Comparison of ENCODE assay signal across 1 cellular context in genomic region chr10:7787857-7788639, GRCh38.
TF ChIP-seq lines count a peak whose summit lies in the region.

Gene ATP5F1C (plus strand): TSS chr10:7788177. CDS start chr10:7788208, 31 bp downstream.
A gene with protein sequence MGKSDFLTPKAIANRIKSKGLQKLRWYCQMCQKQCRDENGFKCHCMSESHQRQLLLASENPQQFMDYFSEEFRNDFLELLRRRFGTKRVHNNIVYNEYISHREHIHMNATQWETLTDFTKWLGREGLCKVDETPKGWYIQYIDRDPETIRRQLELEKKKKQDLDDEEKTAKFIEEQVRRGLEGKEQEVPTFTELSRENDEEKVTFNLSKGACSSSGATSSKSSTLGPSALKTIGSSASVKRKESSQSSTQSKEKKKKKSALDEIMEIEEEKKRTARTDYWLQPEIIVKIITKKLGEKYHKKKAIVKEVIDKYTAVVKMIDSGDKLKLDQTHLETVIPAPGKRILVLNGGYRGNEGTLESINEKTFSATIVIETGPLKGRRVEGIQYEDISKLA (minus strand): TSS chr10:7787993. CDS start chr10:7787933, 60 bp downstream.

TF ChIP-seq in HEK293, 187 proteins besides CTCF, POLR2A, EP300 and RAD21 (continued from another document and continues in another):
- TF ChIP-seq, protein P1, sequence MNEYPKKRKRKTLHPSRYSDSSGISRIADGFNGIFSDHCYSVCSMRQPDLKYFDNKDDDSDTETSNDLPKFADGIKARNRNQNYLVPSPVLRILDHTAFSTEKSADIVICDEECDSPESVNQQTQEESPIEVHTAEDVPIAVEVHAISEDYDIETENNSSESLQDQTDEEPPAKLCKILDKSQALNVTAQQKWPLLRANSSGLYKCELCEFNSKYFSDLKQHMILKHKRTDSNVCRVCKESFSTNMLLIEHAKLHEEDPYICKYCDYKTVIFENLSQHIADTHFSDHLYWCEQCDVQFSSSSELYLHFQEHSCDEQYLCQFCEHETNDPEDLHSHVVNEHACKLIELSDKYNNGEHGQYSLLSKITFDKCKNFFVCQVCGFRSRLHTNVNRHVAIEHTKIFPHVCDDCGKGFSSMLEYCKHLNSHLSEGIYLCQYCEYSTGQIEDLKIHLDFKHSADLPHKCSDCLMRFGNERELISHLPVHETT (tag by site-specific recombination; IDR thresholded peaks at IDR 0.05) = no peak
- TF ChIP-seq GLI2 (tag by site-specific recombination; IDR thresholded peaks at IDR 0.05; ENCODE audit: borderline replicate concordance, low read depth) (no peak), PRDM10 (tag by site-specific recombination; IDR thresholded peaks at IDR 0.05) (no peak), TCF7L2 (IDR thresholded peaks at IDR 0.05; ENCODE audit: borderline replicate concordance, low read depth, low read length) (no peak), HOXA7 (CRISPR knock-in tag; IDR thresholded peaks at IDR 0.05; ENCODE audit: borderline replicate concordance) (no peak), WT1 (tag by site-specific recombination; IDR thresholded peaks at IDR 0.05) (no peak), ZNF132 (tag by site-specific recombination; IDR thresholded peaks at IDR 0.05; ENCODE audit: borderline replicate concordance) (no peak), ZNF76 (tag by site-specific recombination; IDR thresholded peaks at IDR 0.05; ENCODE audit: borderline replicate concordance, low read depth) (peak; percentile 85), ZNF518A (tag by site-specific recombination; conservative IDR thresholded peaks at IDR 0.05; ENCODE audit: low read depth) (peak; percentile 68), ZNF561 (tag by site-specific recombination; IDR thresholded peaks at IDR 0.05; ENCODE audit: borderline replicate concordance) (no peak), ZNF529 (tag by site-specific recombination; IDR thresholded peaks at IDR 0.05; ENCODE audit: insufficient replicate concordance) (no peak), ZSCAN5A (tag by site-specific recombination; IDR thresholded peaks at IDR 0.05) (0 out of 2 replicates have a peak, but pooled peaks have one; percentile 35), ZNF626 (tag by site-specific recombination; IDR thresholded peaks at IDR 0.05) (no peak), ZNF16 (tag by site-specific recombination; IDR thresholded peaks at IDR 0.05; ENCODE audit: low read depth) (peak; percentile 37; the same call in 1 of the 2 replicates), ZNF843 (tag by site-specific recombination; IDR thresholded peaks at IDR 0.05) (peak; percentile 28; the same call in 1 of the 2 replicates), ELK4 (IDR thresholded peaks at IDR 0.05; ENCODE audit: borderline replicate concordance, low read depth, low read length) (0 out of 2 replicates have a peak, but pooled peaks have one; percentile 48), ZNF19 (tag by site-specific recombination; IDR thresholded peaks at IDR 0.05; ENCODE audit: low read depth) (no peak), ZNF324 (tag by site-specific recombination; IDR thresholded peaks at IDR 0.05) (0 out of 2 replicates have a peak, but pooled peaks have one; percentile 17), ZNF623 (tag by site-specific recombination; IDR thresholded peaks at IDR 0.05) (no peak), ZBTB48 (tag by site-specific recombination; IDR thresholded peaks at IDR 0.05) (no peak; the same call in 1 of the 2 replicates), ZNF175 (tag by site-specific recombination; IDR thresholded peaks at IDR 0.05) (no peak), ZNF302 (tag by site-specific recombination; IDR thresholded peaks at IDR 0.05; ENCODE audit: low read depth) (no peak), ZFHX2 (tag by site-specific recombination; conservative IDR thresholded peaks at IDR 0.05) (peak; percentile 49), KLF17 (tag by site-specific recombination; IDR thresholded peaks at IDR 0.05) (no peak), ZNF510 (tag by site-specific recombination; IDR thresholded peaks at IDR 0.05; ENCODE audit: insufficient replicate concordance) (no peak), ZNF521 (tag by site-specific recombination; IDR thresholded peaks at IDR 0.05) (no peak), ZNF677 (tag by site-specific recombination; IDR thresholded peaks at IDR 0.05) (no peak), ZBTB17 (tag by site-specific recombination; IDR thresholded peaks at IDR 0.05) (peak; percentile 36), REPIN1 (tag by site-specific recombination; IDR thresholded peaks at IDR 0.05; ENCODE audit: low read depth) (peak; percentile 63; the same call in 1 of the 2 replicates), ZFP41 (tag by site-specific recombination; IDR thresholded peaks at IDR 0.05; ENCODE audit: borderline replicate concordance) (no peak), ZNF48 (tag by site-specific recombination; IDR thresholded peaks at IDR 0.05) (no peak)
- TF ChIP-seq, protein P2, sequence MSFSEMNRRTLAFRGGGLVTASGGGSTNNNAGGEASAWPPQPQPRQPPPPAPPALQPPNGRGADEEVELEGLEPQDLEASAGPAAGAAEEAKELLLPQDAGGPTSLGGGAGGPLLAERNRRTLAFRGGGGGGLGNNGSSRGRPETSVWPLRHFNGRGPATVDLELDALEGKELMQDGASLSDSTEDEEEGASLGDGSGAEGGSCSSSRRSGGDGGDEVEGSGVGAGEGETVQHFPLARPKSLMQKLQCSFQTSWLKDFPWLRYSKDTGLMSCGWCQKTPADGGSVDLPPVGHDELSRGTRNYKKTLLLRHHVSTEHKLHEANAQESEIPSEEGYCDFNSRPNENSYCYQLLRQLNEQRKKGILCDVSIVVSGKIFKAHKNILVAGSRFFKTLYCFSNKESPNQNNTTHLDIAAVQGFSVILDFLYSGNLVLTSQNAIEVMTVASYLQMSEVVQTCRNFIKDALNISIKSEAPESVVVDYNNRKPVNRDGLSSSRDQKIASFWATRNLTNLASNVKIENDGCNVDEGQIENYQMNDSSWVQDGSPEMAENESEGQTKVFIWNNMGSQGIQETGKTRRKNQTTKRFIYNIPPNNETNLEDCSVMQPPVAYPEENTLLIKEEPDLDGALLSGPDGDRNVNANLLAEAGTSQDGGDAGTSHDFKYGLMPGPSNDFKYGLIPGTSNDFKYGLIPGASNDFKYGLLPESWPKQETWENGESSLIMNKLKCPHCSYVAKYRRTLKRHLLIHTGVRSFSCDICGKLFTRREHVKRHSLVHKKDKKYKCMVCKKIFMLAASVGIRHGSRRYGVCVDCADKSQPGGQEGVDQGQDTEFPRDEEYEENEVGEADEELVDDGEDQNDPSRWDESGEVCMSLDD (tag by site-specific recombination; IDR thresholded peaks at IDR 0.05) = no peak
- TF ChIP-seq, protein P3, sequence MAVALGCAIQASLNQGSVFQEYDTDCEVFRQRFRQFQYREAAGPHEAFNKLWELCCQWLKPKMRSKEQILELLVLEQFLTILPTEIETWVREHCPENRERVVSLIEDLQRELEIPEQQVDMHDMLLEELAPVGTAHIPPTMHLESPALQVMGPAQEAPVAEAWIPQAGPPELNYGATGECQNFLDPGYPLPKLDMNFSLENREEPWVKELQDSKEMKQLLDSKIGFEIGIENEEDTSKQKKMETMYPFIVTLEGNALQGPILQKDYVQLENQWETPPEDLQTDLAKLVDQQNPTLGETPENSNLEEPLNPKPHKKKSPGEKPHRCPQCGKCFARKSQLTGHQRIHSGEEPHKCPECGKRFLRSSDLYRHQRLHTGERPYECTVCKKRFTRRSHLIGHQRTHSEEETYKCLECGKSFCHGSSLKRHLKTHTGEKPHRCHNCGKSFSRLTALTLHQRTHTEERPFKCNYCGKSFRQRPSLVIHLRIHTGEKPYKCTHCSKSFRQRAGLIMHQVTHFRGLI (tag by site-specific recombination; IDR thresholded peaks at IDR 0.05) = no peak
- TF ChIP-seq, protein P4, sequence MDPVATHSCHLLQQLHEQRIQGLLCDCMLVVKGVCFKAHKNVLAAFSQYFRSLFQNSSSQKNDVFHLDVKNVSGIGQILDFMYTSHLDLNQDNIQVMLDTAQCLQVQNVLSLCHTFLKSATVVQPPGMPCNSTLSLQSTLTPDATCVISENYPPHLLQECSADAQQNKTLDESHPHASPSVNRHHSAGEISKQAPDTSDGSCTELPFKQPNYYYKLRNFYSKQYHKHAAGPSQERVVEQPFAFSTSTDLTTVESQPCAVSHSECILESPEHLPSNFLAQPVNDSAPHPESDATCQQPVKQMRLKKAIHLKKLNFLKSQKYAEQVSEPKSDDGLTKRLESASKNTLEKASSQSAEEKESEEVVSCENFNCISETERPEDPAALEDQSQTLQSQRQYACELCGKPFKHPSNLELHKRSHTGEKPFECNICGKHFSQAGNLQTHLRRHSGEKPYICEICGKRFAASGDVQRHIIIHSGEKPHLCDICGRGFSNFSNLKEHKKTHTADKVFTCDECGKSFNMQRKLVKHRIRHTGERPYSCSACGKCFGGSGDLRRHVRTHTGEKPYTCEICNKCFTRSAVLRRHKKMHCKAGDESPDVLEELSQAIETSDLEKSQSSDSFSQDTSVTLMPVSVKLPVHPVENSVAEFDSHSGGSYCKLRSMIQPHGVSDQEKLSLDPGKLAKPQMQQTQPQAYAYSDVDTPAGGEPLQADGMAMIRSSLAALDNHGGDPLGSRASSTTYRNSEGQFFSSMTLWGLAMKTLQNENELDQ (tag by site-specific recombination; IDR thresholded peaks at IDR 0.05; ENCODE audit: low read depth) = no peak
